ENCODE assay signal across 17 cellular contexts in genomic region chr19:2574971-2575630, GRCh38.
DNase-seq lines count a peak whose midpoint lies in the region; ATAC-seq, FAIRE-seq and TF ChIP-seq lines count a peak whose summit lies in the region.
"Had no signal": no experiment of that assay in that cellular context is flagged by ENCODE, and none has a peak within 500 bp of the region (broad histone marks: within the 10 kb centered on the region; RNA-seq: fewer than 3 reads in every experiment).

No MANE protein-coding gene starts in this region.

- H4K20me1 ChIP-seq in HepG2 (ENCODE audit: insufficient read depth, low read length) = no peaks in the 10 kb centered on the region
- no peaks in the 10 kb centered on the region for H4K20me1 ChIP-seq in osteoblast (ENCODE audit: insufficient read depth, low read length)
- no peaks in the 10 kb centered on the region for H4K20me1 ChIP-seq in OCI-LY7 (ENCODE audit: insufficient read depth, low read length)

- no peaks in the 10 kb centered on the region for H3K27me3 ChIP-seq in HepG2 (ENCODE audit: control insufficient read depth in 1 of 2, insufficient read depth in 2 of 2, low read length in 2 of 2)
- H3K27me3 ChIP-seq in right lobe of liver = no peaks in the 10 kb centered on the region
- H3K27me3 ChIP-seq in osteoblast (ENCODE audit: insufficient read depth, low read length) = no peaks in the 10 kb centered on the region
- H3K27me3 ChIP-seq in aorta (ENCODE audit: control insufficient read depth in 1 of 2, insufficient read depth in 2 of 2, low read length in 1 of 2) = no peaks in the 10 kb centered on the region

- CTCF ChIA-PET in HepG2 (lab: Yijun Ruan, JAX; ENCODE audit: low intra/inter-chr PET ratio, low total read pairs) (no interaction called here), HEK293T (lab: Yijun Ruan, JAX) (interaction anchor here (0.6 kb wide), 1 partner anchor 99 kb away, joined by 3 read pairs; no protein-coding TSS in a partner anchor), OCI-LY7 (lab: Charles Lee; ENCODE audit: unreplicated experiment) (no interaction called here)

- no peak for TF ChIP-seq EP300 in HepG2 (IDR thresholded peaks at IDR 0.05; ENCODE audit: low read depth in 2 of 2, low read length in 2 of 2)
- no peak for TF ChIP-seq EP300 in HepG2 (CRISPR knock-in tag; IDR thresholded peaks at IDR 0.05; ENCODE audit: borderline replicate concordance)

- H3K27ac ChIP-seq in HepG2 (ENCODE audit: extremely low read length, insufficient read depth, low read length) (peak overlapping the region; percentile 91), right lobe of liver (peak overlapping the region in 1 of 3 donors; percentile 37), coronary artery (peak overlapping the region in 1 of 2 donors; percentile 87), osteoblast (ENCODE audit: low read depth, low read length) (peak overlapping the region; percentile 95), aorta (ENCODE audit: low read depth in 1 of 2, low read length in 2 of 2) (no peak overlapping the region), OCI-LY7 (ENCODE audit: low read depth, low read length, poor library complexity, severe bottlenecking) (no peak overlapping the region)
- H3K27ac ChIP-seq: HL-60, PC-9, SK-N-MC had no signal

- BruUV-seq in HepG2 (replicated peaks; lab: Mats Ljungman, UMichigan) (no TSS peak), OCI-LY7 (replicated peaks; lab: Mats Ljungman, UMichigan) (no TSS peak)

- H3K79me2 ChIP-seq in HepG2 (ENCODE audit: insufficient read depth, low read length) = no peaks in the 10 kb centered on the region
- H3K79me2 ChIP-seq in osteoblast (ENCODE audit: insufficient read depth, low read length) = no peaks in the 10 kb centered on the region
- no peaks in the 10 kb centered on the region for H3K79me2 ChIP-seq in OCI-LY7 (ENCODE audit: insufficient read depth, low read depth, low read length)

- H3K9me3 ChIP-seq in HepG2 (ENCODE audit: low read length) (no peaks in the 10 kb centered on the region), right lobe of liver (no peaks in the 10 kb centered on the region), osteoblast (ENCODE audit: low read depth, low read length) (no peaks in the 10 kb centered on the region), aorta (ENCODE audit: control insufficient read depth, low read length) (no peaks in the 10 kb centered on the region), OCI-LY7 (ENCODE audit: low read length) (no peaks in the 10 kb centered on the region)
- H3K9me3 ChIP-seq: HAP-1 had no signal

- TF ChIP-seq POLR2A in HepG2 (IDR thresholded peaks at IDR 0.05; ENCODE audit: insufficient read depth in 1 of 2, low read depth in 2 of 2, low read length in 2 of 2) = no peak
- no peak for TF ChIP-seq POLR2A in right lobe of liver (IDR thresholded peaks at IDR 0.05)

- H3K9me2 ChIP-seq in OCI-LY7 (ENCODE audit: insufficient read depth, low read length) = no peaks in the 10 kb centered on the region

- no peak for ATAC-seq in HepG2
- ATAC-seq in right lobe of liver = no peak
- no peak for ATAC-seq in aorta (ENCODE audit: low FRiP score)

- no peak for DNase-seq in HepG2 (ENCODE audit: low spot score)
- DNase-seq in right lobe of liver = no peak
- DNase-seq in coronary artery (ENCODE audit: low spot score) = peak; percentile 70
- DNase-seq in osteoblast (ENCODE audit: insufficient read length, low spot score, missing footprints) = no peak
- peak; percentile 34 to 41 for DNase-seq in aorta
- no peak for DNase-seq in HEK293T (ENCODE audit: extremely low spot score)
- DNase-seq in GF-D8 (lab: John Stamatoyannopoulos, UW) = no peak
- no peak for DNase-seq in OCI-LY7 (ENCODE audit: low spot score)
- DNase-seq: AML-193, DMS 273 treated with DMSO at 0.1 percent for 48 hours, MV-4-11, NCI-H1417, NCI-H446 treated with DMSO at 0.1 percent for 48 hours, PC-9 had no signal

- H3K9ac ChIP-seq in HepG2 (ENCODE audit: insufficient read depth, low read depth, low read length) = no peak overlapping the region

- no peak for TF ChIP-seq CTCF in HepG2 (CRISPR knock-in tag; IDR thresholded peaks at IDR 0.05)
- TF ChIP-seq CTCF in right lobe of liver (IDR thresholded peaks at IDR 0.05) = no peak
- no peak for TF ChIP-seq CTCF in coronary artery (IDR thresholded peaks at IDR 0.05)
- no peak for TF ChIP-seq CTCF in osteoblast (IDR thresholded peaks at IDR 0.05; ENCODE audit: extremely low read depth, low read depth, low read length)
- TF ChIP-seq CTCF in OCI-LY7 (conservative IDR thresholded peaks at IDR 0.05; ENCODE audit: low read length) = no peak

- 93% methylated on average over 19 of the region's 19 CpGs for WGBS in HepG2 (ENCODE audit: low lambda C conversion rate)
- WGBS in right lobe of liver (ENCODE audit: insufficient coverage, low coverage, low lambda C conversion rate, missing lambda C conversion rate) = no CpG with 5 or more reads among the region's 19 CpGs
- WGBS in aorta, 2 donors = 83 to 86% methylated on average over 19 of the region's 19 CpGs

- no peak for FAIRE-seq in HepG2 (lab: Jason Lieb, UNC)

- POLR2A ChIA-PET in HepG2 (lab: Yijun Ruan, JAX) = no interaction called here
- POLR2A ChIA-PET in HEK293T (lab: Yijun Ruan, JAX) = interaction anchor here (1.2 kb wide), 1 partner anchor 99 kb away, joined by 5 read pairs; the partner anchor contains the start of gene GADD45B
- POLR2A ChIA-PET in OCI-LY7 (lab: Charles Lee) = no interaction called here

- intact Hi-C loops in HepG2 (cut with micrococcal nuclease; ENCODE audit: unreplicated experiment) = loop anchor here (5.0 kb wide), 1 partner anchor 48 kb away; no protein-coding TSS in a partner anchor
- intact Hi-C loops in right lobe of liver (cut with DNase I) = loop anchor here (5.0 to 10.0 kb wide), 3 partner anchors 52 to 100 kb away; partner anchors contain the start of gene GADD45B (in 1 of the 2)
- intact Hi-C loops in aorta (cut with DNase I) = loop anchor here (5.0 kb wide), 3 partner anchors 33 to 78 kb away; no protein-coding TSS in a partner anchor
- intact Hi-C loops in OCI-LY7 (cut with micrococcal nuclease; ENCODE audit: unreplicated experiment) = no loop called here

- no peak overlapping the region for H3K4me3 ChIP-seq in HepG2 (replicated peaks in 1 of 3; ENCODE audit: insufficient read depth in 1 of 3, low read depth in 2 of 3, low read length in 3 of 3)
- H3K4me3 ChIP-seq in right lobe of liver = no peak overlapping the region
- H3K4me3 ChIP-seq in coronary artery = no peak overlapping the region
- no peak overlapping the region for H3K4me3 ChIP-seq in osteoblast (ENCODE audit: insufficient read depth, low read length)
- H3K4me3 ChIP-seq in aorta (ENCODE audit: low read length in 2 of 2) = no peak overlapping the region
- H3K4me3 ChIP-seq in OCI-LY7 (ENCODE audit: low read depth, low read length, poor library complexity, severe bottlenecking) = no peak overlapping the region
- H3K4me3 ChIP-seq: HAP-1, PC-9, SK-N-MC had no signal

- in situ Hi-C loops in HepG2 (cut with HindIII; ENCODE audit: extremely low pct_ligation_motif_present, low pct_unique_long_range_greater_than_20kb) = no loop called here

- no peak overlapping the region for H2AFZ ChIP-seq in HepG2 (ENCODE audit: low read length)
- H2AFZ ChIP-seq in osteoblast (ENCODE audit: low read length) = no peak overlapping the region
- H2AFZ ChIP-seq in OCI-LY7 (ENCODE audit: low read length) = no peak overlapping the region
- H2AFZ ChIP-seq: PC-9 had no signal

- no peak for TF ChIP-seq RAD21 in HepG2 (CRISPR knock-in tag; IDR thresholded peaks at IDR 0.05)

- H3K36me3 ChIP-seq in HepG2 (replicated peaks in 1 of 2; ENCODE audit: control insufficient read depth in 1 of 2, insufficient read depth in 2 of 2, low read length in 2 of 2) = no peaks in the 10 kb centered on the region; a peak in 1 of 5 replicates
- no peaks in the 10 kb centered on the region for H3K36me3 ChIP-seq in right lobe of liver
- H3K36me3 ChIP-seq in osteoblast (ENCODE audit: insufficient read depth, low read length) = no peaks in the 10 kb centered on the region
- H3K36me3 ChIP-seq in aorta (ENCODE audit: control insufficient read depth in 1 of 2, insufficient read depth in 2 of 2, low read length in 1 of 2) = no peaks in the 10 kb centered on the region
- no peaks in the 10 kb centered on the region for H3K36me3 ChIP-seq in OCI-LY7 (ENCODE audit: insufficient read depth, low read length)
- H3K36me3 ChIP-seq: HAP-1 had no signal

- H3K4me2 ChIP-seq in HepG2 (ENCODE audit: low read depth, low read length) = no peak overlapping the region
- H3K4me2 ChIP-seq in osteoblast (ENCODE audit: insufficient read depth, low read length) = no peak overlapping the region
- H3K4me2 ChIP-seq in OCI-LY7 (ENCODE audit: low read length) = no peak overlapping the region
- H3K4me2 ChIP-seq: PC-9 had no signal

- H3K4me1 ChIP-seq in HepG2 (ENCODE audit: insufficient read depth, low read length) (peaks cover 46% of the 10 kb centered on the region), right lobe of liver (peaks cover 0 to 32% (median 12%) of the 10 kb centered on the region in 4 donors), osteoblast (ENCODE audit: insufficient read depth, low read length) (peaks cover 38% of the 10 kb centered on the region), aorta (ENCODE audit: control insufficient read depth in 1 of 2, insufficient read depth in 2 of 2, low read length in 2 of 2) (no peaks in the 10 kb centered on the region), OCI-LY7 (ENCODE audit: insufficient read depth, low read length, poor library complexity, severe bottlenecking) (no peaks in the 10 kb centered on the region)

TF ChIP-seq in HepG2, 621 proteins besides CTCF, POLR2A, EP300 and RAD21 (continues in another document):
- TF ChIP-seq ISX (CRISPR knock-in tag; conservative IDR thresholded peaks at IDR 0.05) (no peak), YEATS2 (CRISPR knock-in tag; IDR thresholded peaks at IDR 0.05; ENCODE audit: borderline replicate concordance) (no peak)
- TF ChIP-seq, protein P1, sequence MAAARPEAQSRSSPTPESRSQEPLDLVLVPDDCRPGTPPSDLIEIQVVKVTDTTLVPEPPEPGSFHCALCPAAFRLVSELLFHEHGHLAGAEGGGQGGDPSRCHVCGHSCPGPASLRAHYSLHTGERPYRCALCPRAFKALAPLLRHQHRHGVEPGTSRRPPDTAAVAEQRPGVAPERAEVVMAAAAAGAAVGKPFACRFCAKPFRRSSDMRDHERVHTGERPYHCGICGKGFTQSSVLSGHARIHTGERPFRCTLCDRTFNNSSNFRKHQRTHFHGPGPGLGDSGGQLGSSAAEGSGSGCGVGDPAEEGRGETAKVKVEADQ (CRISPR knock-in tag; IDR thresholded peaks at IDR 0.05; ENCODE audit: borderline replicate concordance) = no peak

TF ChIP-seq in HEK293T, 16 proteins besides CTCF, POLR2A, EP300 and RAD21 (continues in another document):
- TF ChIP-seq ARNT (IDR thresholded peaks at IDR 0.05) = no peak
- no peak for TF ChIP-seq FOXK2 (IDR thresholded peaks at IDR 0.05)
- TF ChIP-seq CTBP1 (IDR thresholded peaks at IDR 0.05; ENCODE audit: borderline replicate concordance) = no peak
- no peak for TF ChIP-seq ZNF384 (IDR thresholded peaks at IDR 0.05)
- no peak for TF ChIP-seq TARDBP (IDR thresholded peaks at IDR 0.05)

Comparison
In these comparisons a context has a peak if more than half of its experiments do, and no peak if none do; other contexts are left out.
1. DNase-seq: peak in coronary artery (single experiment) and aorta (2 of 2); none in HepG2 (single experiment), right lobe of liver (0 of 3), osteoblast (single experiment), HEK293T (single experiment), GF-D8 (single experiment) and OCI-LY7 (single experiment).
2. H3K27ac ChIP-seq: peak in HepG2 (single experiment) and osteoblast (single experiment); none in aorta (0 of 2) and OCI-LY7 (single experiment).